Comparison of ENCODE assay signal across 1 cellular context in the genomic region with DNA sequence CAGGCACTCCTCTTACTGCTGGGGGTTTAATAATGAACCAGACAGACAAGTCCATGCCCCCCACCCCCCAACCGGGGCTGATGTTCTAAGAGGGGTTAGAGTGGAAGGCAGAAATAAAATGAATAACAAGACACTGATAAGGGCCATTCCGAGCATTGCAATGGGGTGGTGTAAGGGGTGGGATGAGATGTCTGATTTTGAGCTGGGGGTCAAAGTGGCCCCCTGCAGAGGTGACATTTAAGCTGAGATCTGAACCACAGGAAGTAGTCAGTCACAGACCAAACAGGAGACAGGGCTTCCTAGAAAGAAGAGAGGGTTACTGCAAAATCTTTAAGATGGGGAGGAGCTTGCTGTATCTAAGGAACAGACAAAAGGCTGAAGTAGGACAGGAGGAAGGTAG.
TF ChIP-seq lines count a peak whose summit lies in the region.

No MANE protein-coding gene starts in this region.

TF ChIP-seq in IMR-90, 13 proteins besides CTCF, POLR2A, EP300 and RAD21:
- TF ChIP-seq SMC3 (IDR thresholded peaks at IDR 0.05; ENCODE audit: low read depth, low read length), result no peak
- TF ChIP-seq MXI1 (IDR thresholded peaks at IDR 0.05; ENCODE audit: borderline replicate concordance, low read depth, low read length), result no peak
- TF ChIP-seq MAFK (IDR thresholded peaks at IDR 0.05; ENCODE audit: low read depth, low read length), result no peak
- no peak for TF ChIP-seq CHD1 (IDR thresholded peaks at IDR 0.05; ENCODE audit: low read depth, low read length)
- TF ChIP-seq, protein P1, sequence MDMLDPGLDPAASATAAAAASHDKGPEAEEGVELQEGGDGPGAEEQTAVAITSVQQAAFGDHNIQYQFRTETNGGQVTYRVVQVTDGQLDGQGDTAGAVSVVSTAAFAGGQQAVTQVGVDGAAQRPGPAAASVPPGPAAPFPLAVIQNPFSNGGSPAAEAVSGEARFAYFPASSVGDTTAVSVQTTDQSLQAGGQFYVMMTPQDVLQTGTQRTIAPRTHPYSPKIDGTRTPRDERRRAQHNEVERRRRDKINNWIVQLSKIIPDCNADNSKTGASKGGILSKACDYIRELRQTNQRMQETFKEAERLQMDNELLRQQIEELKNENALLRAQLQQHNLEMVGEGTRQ (IDR thresholded peaks at IDR 0.05; ENCODE audit: low read depth, low read length), result no peak
- no peak for TF ChIP-seq RCOR1 (IDR thresholded peaks at IDR 0.05; ENCODE audit: insufficient replicate concordance, low read length)
- TF ChIP-seq CEBPB (IDR thresholded peaks at IDR 0.05; ENCODE audit: low read depth, low read length), result no peak
- no peak for TF ChIP-seq RFX5 (IDR thresholded peaks at IDR 0.05; ENCODE audit: low read depth, low read length)
- TF ChIP-seq, protein P2, sequence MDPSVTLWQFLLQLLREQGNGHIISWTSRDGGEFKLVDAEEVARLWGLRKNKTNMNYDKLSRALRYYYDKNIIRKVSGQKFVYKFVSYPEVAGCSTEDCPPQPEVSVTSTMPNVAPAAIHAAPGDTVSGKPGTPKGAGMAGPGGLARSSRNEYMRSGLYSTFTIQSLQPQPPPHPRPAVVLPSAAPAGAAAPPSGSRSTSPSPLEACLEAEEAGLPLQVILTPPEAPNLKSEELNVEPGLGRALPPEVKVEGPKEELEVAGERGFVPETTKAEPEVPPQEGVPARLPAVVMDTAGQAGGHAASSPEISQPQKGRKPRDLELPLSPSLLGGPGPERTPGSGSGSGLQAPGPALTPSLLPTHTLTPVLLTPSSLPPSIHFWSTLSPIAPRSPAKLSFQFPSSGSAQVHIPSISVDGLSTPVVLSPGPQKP (IDR thresholded peaks at IDR 0.05; ENCODE audit: borderline replicate concordance, low read depth, low read length), result no peak
- no peak for TF ChIP-seq MAZ (IDR thresholded peaks at IDR 0.05; ENCODE audit: borderline replicate concordance, low read depth, low read length)
- TF ChIP-seq FOS (IDR thresholded peaks at IDR 0.05; ENCODE audit: low read depth, low read length), result no peak
- TF ChIP-seq NFE2L2 (IDR thresholded peaks at IDR 0.05; ENCODE audit: low read depth, low read length), result no peak
- TF ChIP-seq BHLHE40 (IDR thresholded peaks at IDR 0.05; ENCODE audit: low read depth, low read length), result no peak
